8 cellular contexts compared by ENCODE assay signal in the genomic region with DNA sequence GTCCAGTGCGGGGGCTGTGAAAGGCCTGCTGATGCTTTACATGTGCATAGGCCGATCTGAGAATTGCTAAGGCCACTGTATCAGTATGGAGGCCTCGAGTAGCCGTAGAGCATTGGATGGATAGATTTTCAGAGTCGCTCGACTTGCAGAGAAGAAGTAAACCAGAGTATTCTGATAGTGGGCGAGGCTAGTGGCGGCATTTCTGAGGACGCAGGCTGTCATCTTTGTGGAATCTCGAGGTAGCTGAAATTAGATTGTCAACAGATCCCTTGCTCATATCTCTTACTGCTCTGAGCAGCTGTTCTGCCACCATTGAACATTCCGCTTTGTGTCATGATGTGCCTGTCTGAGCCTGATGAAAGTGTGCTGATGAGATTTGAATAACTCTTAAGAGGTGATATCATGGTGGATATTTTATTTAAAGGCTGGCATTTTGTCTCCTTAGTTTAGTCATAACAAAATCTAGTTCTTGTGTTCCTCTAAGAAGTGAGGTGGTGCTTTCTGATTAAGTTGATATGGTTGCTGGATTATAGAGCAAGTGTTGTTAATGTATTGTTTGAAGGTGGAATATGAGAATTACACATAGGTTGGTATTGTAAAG. TPM values are rescaled to one million over a fixed set of nuclear protein-coding genes. Genes with fewer than 3 reads are reported as not detected.
DNase-seq lines count a peak whose midpoint lies in the region; ATAC-seq and TF ChIP-seq lines count a peak whose summit lies in the region.

No MANE protein-coding gene starts in this region.

- peaks cover 12% of the 10 kb centered on the region for H3K27me3 Mint-ChIP-seq in activated T-helper 1 cell treated with anti-CD3 and anti-CD28 coated beads, Interleukin-12 subunit alpha, Interleukin-12 subunit beta, Interleukin-2, Interleukin-4 antibody, amounts not matched to agents 30 ng/mL and 10 ng/mL and 1 ng/mL, durations not matched to agents 14 hours and 24 hours and 36 hours (ENCODE audit: insufficient read depth)

- no peaks in the 10 kb centered on the region for H3K36me3 ChIP-seq in iPS DF 6.9 (ENCODE audit: control insufficient read depth, insufficient read depth, low read length)
- no peaks in the 10 kb centered on the region for H3K36me3 ChIP-seq in skeletal muscle tissue (ENCODE audit: control insufficient read depth in 3 of 3, insufficient read depth in 3 of 3, low read length in 3 of 3)

- ATAC-seq in esophagus mucosa: no peak
- ATAC-seq in GM21526 (IDR thresholded peaks at IDR 0.05; ENCODE audit: low FRiP score, unreplicated experiment): no peak

- no peak for TF ChIP-seq CTCF in AG10803 (conservative IDR thresholded peaks at IDR 0.05; ENCODE audit: low read length)
- no peak for TF ChIP-seq CTCF in HFF-Myc (IDR thresholded peaks at IDR 0.05; ENCODE audit: low read depth, low read length, missing control alignments)

- H3K27ac ChIP-seq in iPS DF 6.9 (ENCODE audit: low read length) (no peak overlapping the region), skeletal muscle tissue (ENCODE audit: low read depth, low read length) (peak overlapping the region; percentile 100)

- H3K4me3 ChIP-seq in AG10803 (ENCODE audit: low read length) (peak overlapping the region; percentile 80), HFF-Myc (replicated peaks; ENCODE audit: low read depth, low read length) (peak overlapping the region; percentile 99), iPS DF 6.9 (ENCODE audit: low read length) (peak overlapping the region; percentile 99; the same call in 1 of the 2 replicates), skeletal muscle tissue (ENCODE audit: low read length in 3 of 3) (peak overlapping the region; percentile 93 to 97 (median 97))

- H3K36me3 Mint-ChIP-seq in activated T-helper 1 cell treated with anti-CD3 and anti-CD28 coated beads, Interleukin-12 subunit alpha, Interleukin-12 subunit beta, Interleukin-2, Interleukin-4 antibody, amounts not matched to agents 30 ng/mL and 10 ng/mL and 1 ng/mL, durations not matched to agents 14 hours and 24 hours and 36 hours (ENCODE audit: low read depth): peaks cover 2% of the 10 kb centered on the region

- H3K4me1 Mint-ChIP-seq in activated T-helper 1 cell treated with anti-CD3 and anti-CD28 coated beads, Interleukin-12 subunit alpha, Interleukin-12 subunit beta, Interleukin-2, Interleukin-4 antibody, amounts not matched to agents 30 ng/mL and 10 ng/mL and 1 ng/mL, durations not matched to agents 14 hours and 24 hours and 36 hours (ENCODE audit: low read depth): peaks cover 50% of the 10 kb centered on the region

- H3K4me3 Mint-ChIP-seq in activated T-helper 1 cell treated with anti-CD3 and anti-CD28 coated beads, Interleukin-12 subunit alpha, Interleukin-12 subunit beta, Interleukin-2, Interleukin-4 antibody, amounts not matched to agents 30 ng/mL and 10 ng/mL and 1 ng/mL, durations not matched to agents 14 hours and 24 hours and 36 hours: peak overlapping the region; percentile 70

- H3K9me3 ChIP-seq in iPS DF 6.9 (ENCODE audit: control insufficient read depth, insufficient read depth, low read length) (no peaks in the 10 kb centered on the region), skeletal muscle tissue (ENCODE audit: control insufficient read depth in 3 of 3, low read length in 3 of 3) (no peaks in the 10 kb centered on the region)

- H3K9me3 Mint-ChIP-seq in activated T-helper 1 cell treated with anti-CD3 and anti-CD28 coated beads, Interleukin-12 subunit alpha, Interleukin-12 subunit beta, Interleukin-2, Interleukin-4 antibody, amounts not matched to agents 30 ng/mL and 10 ng/mL and 1 ng/mL, durations not matched to agents 14 hours and 24 hours and 36 hours: no peaks in the 10 kb centered on the region

- intact Hi-C loops in activated T-helper 1 cell treated with anti-CD3 and anti-CD28 coated beads, Interleukin-12 subunit alpha, Interleukin-12 subunit beta, Interleukin-2, Interleukin-4 antibody, amounts not matched to agents 30 ng/mL and 10 ng/mL and 1 ng/mL, durations not matched to agents 14 hours and 24 hours and 36 hours (cut with micrococcal nuclease): loop anchor here (2.0 to 5.0 kb wide), 4 partner anchors 25 to 263 kb away; a partner anchor contains a TSS

- H3K9ac ChIP-seq in skeletal muscle tissue (ENCODE audit: low read depth in 1 of 3, low read length in 3 of 3): peak overlapping the region; percentile 100

- H3K4me1 ChIP-seq in iPS DF 6.9 (ENCODE audit: control insufficient read depth, insufficient read depth, low read length) (no peaks in the 10 kb centered on the region), skeletal muscle tissue (ENCODE audit: control insufficient read depth in 3 of 3, insufficient read depth in 3 of 3, low read length in 3 of 3) (peaks cover 30 to 38% (median 30%) of the 10 kb centered on the region in 3 donors)

- WGBS in iPS DF 6.9 (ENCODE audit: insufficient coverage, insufficient read length): no CpG with 5 or more reads among the region's 11 CpGs

- DNase-seq in AG10803 (ENCODE audit: low read depth) (no peak), HFF-Myc (ENCODE audit: extremely low read depth, low read depth) (no peak), iPS DF 6.9 (ENCODE audit: low read depth, low spot score) (no peak), activated gamma-delta T cell treated with Interleukin-2 at 50 U/mL for 16 hours (no peak)
- DNase-seq in activated T-helper 1 cell treated with anti-CD3 and anti-CD28 coated beads, Interleukin-12 subunit alpha, Interleukin-12 subunit beta, Interleukin-2, Interleukin-4 antibody, amounts not matched to agents 30 ng/mL and 10 ng/mL and 1 ng/mL, durations not matched to agents 14 hours and 24 hours and 36 hours (ENCODE audit: low spot score): no peak

- H3K27me3 ChIP-seq in iPS DF 6.9 (ENCODE audit: control insufficient read depth, insufficient read depth, low read length): no peaks in the 10 kb centered on the region
- no peaks in the 10 kb centered on the region for H3K27me3 ChIP-seq in skeletal muscle tissue (ENCODE audit: control insufficient read depth in 3 of 3, insufficient read depth in 3 of 3, low read length in 3 of 3)

- peak overlapping the region; percentile 28 for H3K27ac Mint-ChIP-seq in activated T-helper 1 cell treated with anti-CD3 and anti-CD28 coated beads, Interleukin-12 subunit alpha, Interleukin-12 subunit beta, Interleukin-2, Interleukin-4 antibody, amounts not matched to agents 30 ng/mL and 10 ng/mL and 1 ng/mL, durations not matched to agents 14 hours and 24 hours and 36 hours

RNA-seq across cellular contexts. Expression of a gene that starts 1.5 kb away (rescaled TPM):
- 15.8 and 19.0 TPM in 2 replicates for total RNA-seq in activated T-helper 1 cell treated with anti-CD3 and anti-CD28 coated beads, Interleukin-12 subunit alpha, Interleukin-12 subunit beta, Interleukin-2, Interleukin-4 antibody, amounts not matched to agents 30 ng/mL and 10 ng/mL and 1 ng/mL, durations not matched to agents 14 hours and 24 hours and 36 hours
- 127 TPM for total RNA-seq in skeletal muscle tissue
- 32.7 TPM for total RNA-seq in esophagus mucosa
